Comparison of ENCODE assay signal across 10 cellular contexts in the genomic region with DNA sequence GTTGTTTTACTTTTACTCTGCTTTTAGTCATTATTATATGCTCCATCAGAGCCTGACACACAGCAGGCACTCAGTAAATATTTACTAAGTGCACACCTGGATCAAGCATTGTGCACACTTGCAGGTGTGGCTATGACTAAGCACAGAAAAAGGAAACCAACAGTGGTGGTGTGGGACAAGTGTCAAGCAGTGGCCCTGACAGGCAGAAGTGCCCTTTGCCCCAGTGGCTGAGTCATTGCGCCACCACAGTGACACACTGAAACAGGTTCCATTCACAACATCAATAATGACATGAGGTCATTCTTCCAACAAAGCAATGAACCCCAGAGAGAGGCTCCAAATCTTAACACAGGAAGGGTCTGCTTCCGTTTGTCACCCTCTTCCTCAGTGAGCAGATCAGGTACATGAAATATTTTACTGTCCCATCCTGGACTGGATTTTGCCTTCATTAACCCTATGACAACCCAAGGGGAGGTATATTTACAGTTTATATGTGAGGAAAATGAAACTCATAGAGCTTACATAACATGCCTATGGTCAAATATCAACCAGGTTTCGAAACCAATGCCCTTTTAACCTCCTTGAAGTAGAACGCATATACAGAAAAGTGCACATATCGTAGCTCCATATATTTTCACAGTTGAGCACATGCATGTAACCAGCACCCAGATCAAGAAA.
DNase-seq lines count a peak whose midpoint lies in the region; ATAC-seq, FAIRE-seq and TF ChIP-seq lines count a peak whose summit lies in the region.
"Had no signal": no experiment of that assay in that cellular context is flagged by ENCODE, and none has a peak within 500 bp of the region (broad histone marks: within the 10 kb centered on the region; RNA-seq: fewer than 3 reads in every experiment).

No MANE protein-coding gene starts in this region.

- peak; percentile 74 for DNase-seq in Right ventricle myocardium inferior (ENCODE audit: missing footprints)
- no peak for DNase-seq in right atrium auricular region (ENCODE audit: low spot score)
- peak; percentile 96 for DNase-seq in NCI-H69 (lab: John Stamatoyannopoulos, UW)
- DNase-seq in astrocyte of the hippocampus (ENCODE audit: low read depth, low spot score), result peak; percentile 23
- peak; percentile 66 for DNase-seq in progenitor cell of endocrine pancreas (ENCODE audit: low spot score, unreplicated experiment)
- DNase-seq in D721Med (ENCODE audit: insufficient read length, low spot score), result no peak
- no peak for DNase-seq in AG20443 (ENCODE audit: low spot score)

- H3K9me3 ChIP-seq in right atrium auricular region, result no peaks in the 10 kb centered on the region

- no peak overlapping the region for H3K4me3 ChIP-seq in right atrium auricular region

- H3K36me3 Mint-ChIP-seq in progenitor cell of endocrine pancreas (ENCODE audit: insufficient read depth), result peaks cover 5% of the 10 kb centered on the region
- H3K36me3 Mint-ChIP-seq: CD8-positive, alpha-beta memory T cell; memory B cell had no signal

- no peaks in the 10 kb centered on the region for H3K27me3 ChIP-seq in right atrium auricular region

- no peaks in the 10 kb centered on the region for H3K4me1 ChIP-seq in right atrium auricular region

- no peak for ATAC-seq in Right ventricle myocardium inferior
- peak; percentile 89 for ATAC-seq in HG03060 (IDR thresholded peaks at IDR 0.05; ENCODE audit: low read depth, unreplicated experiment)

- H3K27me3 Mint-ChIP-seq in progenitor cell of endocrine pancreas, result no peaks in the 10 kb centered on the region

- intact Hi-C loops in Right ventricle myocardium inferior (cut with DNase I), result no loop called here

- H3K4me3 Mint-ChIP-seq in progenitor cell of endocrine pancreas (ENCODE audit: low read depth), result no peak overlapping the region
- H3K4me3 Mint-ChIP-seq: CD8-positive, alpha-beta memory T cell; memory B cell had no signal

- no peak overlapping the region for H3K27ac ChIP-seq in right atrium auricular region

- peaks cover 33% of the 10 kb centered on the region for H3K4me1 Mint-ChIP-seq in progenitor cell of endocrine pancreas (ENCODE audit: low read depth)
- H3K4me1 Mint-ChIP-seq: CD8-positive, alpha-beta memory T cell had no signal

- peaks cover 2% of the 10 kb centered on the region for H3K9me3 Mint-ChIP-seq in progenitor cell of endocrine pancreas (ENCODE audit: low read depth)
- H3K9me3 Mint-ChIP-seq: CD8-positive, alpha-beta memory T cell; memory B cell had no signal

- no peak for FAIRE-seq in D721Med (lab: Jason Lieb, UNC)

- H3K36me3 ChIP-seq in right atrium auricular region, result no peaks in the 10 kb centered on the region

- TF ChIP-seq CTCF in right atrium auricular region (IDR thresholded peaks at IDR 0.05), result no peak
- no peak for TF ChIP-seq CTCF in progenitor cell of endocrine pancreas (IDR thresholded peaks at IDR 0.05; ENCODE audit: unreplicated experiment)
- TF ChIP-seq CTCF in D721Med (IDR thresholded peaks at IDR 0.05; ENCODE audit: insufficient read depth, missing control alignments), result no peak

- peak overlapping the region; percentile 97 for H3K27ac Mint-ChIP-seq in progenitor cell of endocrine pancreas
- H3K27ac Mint-ChIP-seq: CD8-positive, alpha-beta memory T cell; memory B cell had no signal

Comparison
In these comparisons a context has a peak if more than half of its experiments do, and no peak if none do; other contexts are left out.
1. DNase-seq: peak in Right ventricle myocardium inferior (single experiment), NCI-H69 (single experiment), astrocyte of the hippocampus (single experiment) and progenitor cell of endocrine pancreas (single experiment); none in right atrium auricular region (single experiment), D721Med (single experiment) and AG20443 (single experiment).